In genomic region chr3:58237238-58237939, GRCh38 we compare ENCODE assay signal across 8 cellular contexts. TPM values are rescaled to one million over a fixed set of nuclear protein-coding genes. Genes with fewer than 3 reads are reported as not detected.
A peak's percentile ranks its signal among the peaks of the same experiment; 100 is the strongest.
DNase-seq lines count a peak whose midpoint lies in the region; ATAC-seq and TF ChIP-seq lines count a peak whose summit lies in the region.

Gene ABHD6, plus strand, starts transcription at chr3:58237792. Its CDS starts 18,795 bp downstream, at chr3:58256587.

- peaks cover 8% of the 10 kb centered on the region for H3K4me1 Mint-ChIP-seq in Calu3 (ENCODE audit: low read depth, unreplicated experiment)

- peaks cover 6% of the 10 kb centered on the region for H3K27me3 Mint-ChIP-seq in Calu3 (ENCODE audit: unreplicated experiment)

- H3K9me3 Mint-ChIP-seq in Calu3 (ENCODE audit: low read depth, unreplicated experiment), result no peaks in the 10 kb centered on the region

- BruUV-seq in Calu3 (replicated peaks; lab: Mats Ljungman, UMichigan), result no TSS peak

- CTCF ChIA-PET in Calu3 (lab: Charles Lee), result interaction anchor here (0.7 to 1.0 kb wide), 3 partner anchors 12 to 142 kb away, joined by 3 to 10 read pairs (median 3); no protein-coding TSS in a partner anchor

- H3K4me3 Mint-ChIP-seq in Calu3 (ENCODE audit: low read depth, unreplicated experiment), result peak within 1 kb of the TSS; percentile 77

- H3K9me3 ChIP-seq in RWPE2 (ENCODE audit: severe bottlenecking) (no peaks in the 10 kb centered on the region), gastroesophageal sphincter (no peaks in the 10 kb centered on the region), suprapubic skin (no peaks in the 10 kb centered on the region)

- DNase-seq in Calu3, result peak; percentile 83
- DNase-seq in HL-60 (ENCODE audit: low read depth in 1 of 2, low spot score in 1 of 2), result peak; percentile 36 to 43
- peak; percentile 71 for DNase-seq in RWPE2 (ENCODE audit: low spot score)
- peak; percentile 67 for DNase-seq in activated gamma-delta T cell treated with anti-CD3 and anti-CD28 coated beads, Interleukin-2, amount 50 U/mL, for 16 hours (ENCODE audit: low read depth)
- peak in 54 of 56 donors; percentile 19 to 95 (median 79) for DNase-seq in nucleus accumbens (lab: John Stamatoyannopoulos, UW)
- DNase-seq in suprapubic skin (ENCODE audit: low spot score in 2 of 2), result peak; percentile 81 to 88

- H3K4me1 ChIP-seq in RWPE2 (ENCODE audit: insufficient read depth, poor library complexity, severe bottlenecking) (peaks cover 4% of the 10 kb centered on the region), gastroesophageal sphincter (peaks cover 0 to 28% (median 10%) of the 10 kb centered on the region in 3 donors), suprapubic skin (peaks cover 44% of the 10 kb centered on the region)

- TF ChIP-seq CTCF in Calu3 (IDR thresholded peaks at IDR 0.05; ENCODE audit: unreplicated experiment) (no peak), HL-60 (IDR thresholded peaks at IDR 0.05; ENCODE audit: insufficient read depth, low read length) (no peak), RWPE2 (IDR thresholded peaks at IDR 0.05; ENCODE audit: poor library complexity, severe bottlenecking) (peak; percentile 54), gastroesophageal sphincter (IDR thresholded peaks at IDR 0.05) (peak in 1 of 4 experiments; percentile 78), suprapubic skin (IDR thresholded peaks at IDR 0.05) (no peak)

- TF ChIP-seq EP300 in gastroesophageal sphincter (IDR thresholded peaks at IDR 0.05), result no peak
- no peak for TF ChIP-seq EP300 in suprapubic skin (IDR thresholded peaks at IDR 0.05)

- no peak within 1 kb of the TSS for H3K27ac Mint-ChIP-seq in Calu3 (ENCODE audit: unreplicated experiment)

- peaks cover 24% of the 10 kb centered on the region for H3K36me3 Mint-ChIP-seq in Calu3 (ENCODE audit: insufficient read depth, unreplicated experiment)

- peak; percentile 35 to 42 for TF ChIP-seq POLR2A in gastroesophageal sphincter (IDR thresholded peaks at IDR 0.05)
- TF ChIP-seq POLR2A in suprapubic skin (IDR thresholded peaks at IDR 0.05), result no peak

- WGBS in gastroesophageal sphincter (ENCODE audit: low coverage in 1 of 2), 2 donors, result no CpG with 5 or more reads among the region's 77 CpGs
- 0% methylated on average over 4 of the region's 77 CpGs for whole genome bisulfite sequencing in suprapubic skin

- H3K4me3 ChIP-seq in HL-60 (replicated peaks; ENCODE audit: insufficient read depth, low read length) (peak within 1 kb of the TSS; percentile 71), RWPE2 (ENCODE audit: severe bottlenecking) (peak within 1 kb of the TSS; percentile 83), gastroesophageal sphincter (peak within 1 kb of the TSS; percentile 81 to 90), suprapubic skin (peak within 1 kb of the TSS; percentile 96)

- H3K27me3 ChIP-seq in HL-60 (ENCODE audit: insufficient read depth, poor library complexity, severe bottlenecking) (peaks cover 12% of the 10 kb centered on the region), RWPE2 (ENCODE audit: insufficient read depth, poor library complexity, severe bottlenecking) (no peaks in the 10 kb centered on the region), gastroesophageal sphincter (no peaks in the 10 kb centered on the region), suprapubic skin (no peaks in the 10 kb centered on the region)

- H3K36me3 ChIP-seq in RWPE2 (ENCODE audit: low read depth), result no peaks in the 10 kb centered on the region
- H3K36me3 ChIP-seq in gastroesophageal sphincter, result no peaks in the 10 kb centered on the region
- H3K36me3 ChIP-seq in suprapubic skin, result no peaks in the 10 kb centered on the region

- ATAC-seq in GM19455 (IDR thresholded peaks at IDR 0.05; ENCODE audit: unreplicated experiment), result peak; percentile 88
- ATAC-seq in RWPE2 (ENCODE audit: low read depth), result peak; percentile 79
- ATAC-seq in gastroesophageal sphincter, result peak; percentile 94

- intact Hi-C loops in Calu3 (cut with micrococcal nuclease; ENCODE audit: unreplicated experiment), result no loop called here

- H3K27ac ChIP-seq in HL-60 (replicated peaks) (no peak within 1 kb of the TSS), RWPE2 (ENCODE audit: poor library complexity, severe bottlenecking) (peak within 1 kb of the TSS; percentile 20), gastroesophageal sphincter (peak within 1 kb of the TSS; percentile 51 to 90 (median 86)), suprapubic skin (peak within 1 kb of the TSS; percentile 74)

RNA-seq across cellular contexts. Expression of gene ABHD6, which starts in this region (rescaled TPM):
- total RNA-seq in Calu3 (2022) (4.9 and 5.7 TPM in 2 replicates), gastroesophageal sphincter (10 to 100 TPM in 3 of 4 donors, 1 to 10 TPM in 1; 6.5 to 27.1 (median 17.6) TPM), suprapubic skin (10 to 100 TPM; 35.6 to 39.8 (median 38.2) TPM)

Comparison
In these comparisons a context has a peak if more than half of its experiments do, and no peak if none do; other contexts are left out.
1. POLR2A ChIP-seq: peak in gastroesophageal sphincter (2 of 2); none in suprapubic skin (0 of 2).
2. Peak in every context shown above with its lines, with median percentiles within 50 percentile points of each other: DNase-seq, ATAC-seq and H3K4me3 ChIP-seq.